Comparison of ENCODE assay signal across 22 cellular contexts in genomic region chr14:52992236-52992635, GRCh38. TPM values are rescaled to one million over a fixed set of nuclear protein-coding genes. Genes with fewer than 3 reads are reported as not detected.
"Had no signal": no experiment of that assay in that cellular context is flagged by ENCODE, and none has a peak within 500 bp of the region (broad histone marks: within the 10 kb centered on the region; RNA-seq: fewer than 3 reads in every experiment).

No MANE protein-coding gene starts in this region.

- DNase-seq: activated CD4-positive, alpha-beta T cell treated with anti-CD3 and anti-CD28 coated beads for 36 hours; activated CD4-positive, alpha-beta T cell treated with anti-CD3 and anti-CD28 coated beads, Interleukin-2, amount 10 ng/mL, durations not matched to agents 7 days and 5 days; activated CD4-positive, alpha-beta T cell treated with anti-CD3 and anti-CD28 coated beads, Interleukin-2, amount 50 U/mL, for 48 hours; activated CD8-positive, alpha-beta T cell treated with anti-CD3 and anti-CD28 coated beads, Interleukin-2, amount 10 ng/mL, durations not matched to agents 7 days and 5 days; activated gamma-delta T cell treated with Interleukin-2 at 50 U/mL for 16 hours; activated naive CD4-positive, alpha-beta T cell treated with anti-CD3 and anti-CD28 coated beads for 36 hours; activated T-cell treated with anti-CD3 and anti-CD28 coated beads, Interleukin-2, amount 50 U/mL, for 24 hours; amniotic stem cell; aorta; brain microvascular endothelial cell; NCI-H1105; NCI-H1417 treated with DMSO at 0.1 percent for 48 hours; NCI-H187 treated with DMSO at 0.1 percent for 48 hours; NCI-H2081; NCI-H2171 treated with DMSO at 0.1 percent for 48 hours; NCI-H2227 treated with DMSO at 0.1 percent for 48 hours; NCI-H524 treated with DMSO at 0.1 percent for 48 hours; SHP77; SJCRH30 had no signal

- H3K4me3 ChIP-seq: cardiac muscle cell, SJCRH30, SK-N-MC had no signal

- H3K4me1 ChIP-seq: SJCRH30 had no signal

- H3K9me3 ChIP-seq: SJCRH30 had no signal

- H3K9ac ChIP-seq: KMS-11 had no signal

- H3K4me2 ChIP-seq: KMS-11 had no signal

- H3K27me3 ChIP-seq: brain microvascular endothelial cell, cardiac muscle cell, SJCRH30 had no signal

- H3K27ac ChIP-seq: brain microvascular endothelial cell, cardiac muscle cell, KMS-11, SJCRH30, SK-N-MC had no signal

- H3K36me3 ChIP-seq: brain microvascular endothelial cell, cardiac muscle cell, SJCRH30 had no signal

RNA-seq across cellular contexts. Expression of gene FERMT2, which starts 41.4 kb away (rescaled TPM):
- total RNA-seq: activated CD8-positive, alpha-beta T cell treated with anti-CD3 and anti-CD28 coated beads, Interleukin-2, amount 10 ng/mL, durations not matched to agents 7 days and 5 days had no signal
